ENCODE assay signal across 2 cellular contexts in the genomic region with DNA sequence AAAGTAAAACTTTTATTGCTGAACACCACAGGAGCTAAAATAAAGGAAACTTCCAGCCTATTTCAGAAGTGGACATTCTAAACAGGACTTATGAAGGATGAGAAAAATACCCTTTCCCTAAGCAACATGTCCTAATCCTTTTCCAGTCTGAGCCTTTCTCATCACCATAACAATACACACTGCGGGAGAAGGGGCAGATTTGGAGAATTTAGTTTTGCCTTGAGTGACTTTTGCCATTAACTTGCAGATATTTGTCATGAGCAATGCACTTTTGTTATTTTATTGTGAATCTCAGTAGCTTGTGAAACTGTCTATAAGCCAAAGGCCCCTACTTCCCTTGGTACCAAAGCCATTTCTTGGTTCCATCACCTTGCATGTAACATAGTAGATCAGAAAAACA.
TF ChIP-seq lines count a peak whose summit lies in the region.

No MANE protein-coding gene starts in this region.

TF ChIP-seq in GM23338, 12 proteins besides CTCF, POLR2A, EP300 and RAD21 (continued from another document):
- no peak for TF ChIP-seq ZNF462 (CRISPR knock-in tag; IDR thresholded peaks at IDR 0.05)
- TF ChIP-seq ETS1 (IDR thresholded peaks at IDR 0.05), result no peak
- TF ChIP-seq, protein P1, sequence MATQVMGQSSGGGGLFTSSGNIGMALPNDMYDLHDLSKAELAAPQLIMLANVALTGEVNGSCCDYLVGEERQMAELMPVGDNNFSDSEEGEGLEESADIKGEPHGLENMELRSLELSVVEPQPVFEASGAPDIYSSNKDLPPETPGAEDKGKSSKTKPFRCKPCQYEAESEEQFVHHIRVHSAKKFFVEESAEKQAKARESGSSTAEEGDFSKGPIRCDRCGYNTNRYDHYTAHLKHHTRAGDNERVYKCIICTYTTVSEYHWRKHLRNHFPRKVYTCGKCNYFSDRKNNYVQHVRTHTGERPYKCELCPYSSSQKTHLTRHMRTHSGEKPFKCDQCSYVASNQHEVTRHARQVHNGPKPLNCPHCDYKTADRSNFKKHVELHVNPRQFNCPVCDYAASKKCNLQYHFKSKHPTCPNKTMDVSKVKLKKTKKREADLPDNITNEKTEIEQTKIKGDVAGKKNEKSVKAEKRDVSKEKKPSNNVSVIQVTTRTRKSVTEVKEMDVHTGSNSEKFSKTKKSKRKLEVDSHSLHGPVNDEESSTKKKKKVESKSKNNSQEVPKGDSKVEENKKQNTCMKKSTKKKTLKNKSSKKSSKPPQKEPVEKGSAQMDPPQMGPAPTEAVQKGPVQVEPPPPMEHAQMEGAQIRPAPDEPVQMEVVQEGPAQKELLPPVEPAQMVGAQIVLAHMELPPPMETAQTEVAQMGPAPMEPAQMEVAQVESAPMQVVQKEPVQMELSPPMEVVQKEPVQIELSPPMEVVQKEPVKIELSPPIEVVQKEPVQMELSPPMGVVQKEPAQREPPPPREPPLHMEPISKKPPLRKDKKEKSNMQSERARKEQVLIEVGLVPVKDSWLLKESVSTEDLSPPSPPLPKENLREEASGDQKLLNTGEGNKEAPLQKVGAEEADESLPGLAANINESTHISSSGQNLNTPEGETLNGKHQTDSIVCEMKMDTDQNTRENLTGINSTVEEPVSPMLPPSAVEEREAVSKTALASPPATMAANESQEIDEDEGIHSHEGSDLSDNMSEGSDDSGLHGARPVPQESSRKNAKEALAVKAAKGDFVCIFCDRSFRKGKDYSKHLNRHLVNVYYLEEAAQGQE (IDR thresholded peaks at IDR 0.05; ENCODE audit: unreplicated experiment), result no peak
- no peak for TF ChIP-seq JUNB (IDR thresholded peaks at IDR 0.05; ENCODE audit: unreplicated experiment)
- no peak for TF ChIP-seq EZH2phosphoT487 (IDR thresholded peaks at IDR 0.05; ENCODE audit: unreplicated experiment)

TF ChIP-seq in WTC11, 78 proteins besides CTCF, POLR2A, EP300 and RAD21 (continued from another document):
- no peak for TF ChIP-seq IRF1 (CRISPR knock-in tag; IDR thresholded peaks at IDR 0.05)
- TF ChIP-seq, protein P2, sequence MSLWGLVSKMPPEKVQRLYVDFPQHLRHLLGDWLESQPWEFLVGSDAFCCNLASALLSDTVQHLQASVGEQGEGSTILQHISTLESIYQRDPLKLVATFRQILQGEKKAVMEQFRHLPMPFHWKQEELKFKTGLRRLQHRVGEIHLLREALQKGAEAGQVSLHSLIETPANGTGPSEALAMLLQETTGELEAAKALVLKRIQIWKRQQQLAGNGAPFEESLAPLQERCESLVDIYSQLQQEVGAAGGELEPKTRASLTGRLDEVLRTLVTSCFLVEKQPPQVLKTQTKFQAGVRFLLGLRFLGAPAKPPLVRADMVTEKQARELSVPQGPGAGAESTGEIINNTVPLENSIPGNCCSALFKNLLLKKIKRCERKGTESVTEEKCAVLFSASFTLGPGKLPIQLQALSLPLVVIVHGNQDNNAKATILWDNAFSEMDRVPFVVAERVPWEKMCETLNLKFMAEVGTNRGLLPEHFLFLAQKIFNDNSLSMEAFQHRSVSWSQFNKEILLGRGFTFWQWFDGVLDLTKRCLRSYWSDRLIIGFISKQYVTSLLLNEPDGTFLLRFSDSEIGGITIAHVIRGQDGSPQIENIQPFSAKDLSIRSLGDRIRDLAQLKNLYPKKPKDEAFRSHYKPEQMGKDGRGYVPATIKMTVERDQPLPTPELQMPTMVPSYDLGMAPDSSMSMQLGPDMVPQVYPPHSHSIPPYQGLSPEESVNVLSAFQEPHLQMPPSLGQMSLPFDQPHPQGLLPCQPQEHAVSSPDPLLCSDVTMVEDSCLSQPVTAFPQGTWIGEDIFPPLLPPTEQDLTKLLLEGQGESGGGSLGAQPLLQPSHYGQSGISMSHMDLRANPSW (CRISPR knock-in tag; conservative IDR thresholded peaks at IDR 0.05; ENCODE audit: low read depth), result no peak
- TF ChIP-seq MAX (CRISPR knock-in tag; IDR thresholded peaks at IDR 0.05), result no peak
- TF ChIP-seq TP53 (CRISPR knock-in tag; IDR thresholded peaks at IDR 0.05), result no peak
- TF ChIP-seq NFYB (CRISPR knock-in tag; conservative IDR thresholded peaks at IDR 0.05; ENCODE audit: low read depth), result no peak
- TF ChIP-seq TEAD1 (CRISPR knock-in tag; IDR thresholded peaks at IDR 0.05), result no peak
- TF ChIP-seq FOXK1 (CRISPR knock-in tag; IDR thresholded peaks at IDR 0.05), result no peak
- TF ChIP-seq ZNF232 (CRISPR knock-in tag; IDR thresholded peaks at IDR 0.05), result no peak
- TF ChIP-seq ZBTB21 (CRISPR knock-in tag; IDR thresholded peaks at IDR 0.05; ENCODE audit: borderline replicate concordance), result no peak
- TF ChIP-seq ZNF671 (CRISPR knock-in tag; IDR thresholded peaks at IDR 0.05), result no peak
- TF ChIP-seq, protein P3, sequence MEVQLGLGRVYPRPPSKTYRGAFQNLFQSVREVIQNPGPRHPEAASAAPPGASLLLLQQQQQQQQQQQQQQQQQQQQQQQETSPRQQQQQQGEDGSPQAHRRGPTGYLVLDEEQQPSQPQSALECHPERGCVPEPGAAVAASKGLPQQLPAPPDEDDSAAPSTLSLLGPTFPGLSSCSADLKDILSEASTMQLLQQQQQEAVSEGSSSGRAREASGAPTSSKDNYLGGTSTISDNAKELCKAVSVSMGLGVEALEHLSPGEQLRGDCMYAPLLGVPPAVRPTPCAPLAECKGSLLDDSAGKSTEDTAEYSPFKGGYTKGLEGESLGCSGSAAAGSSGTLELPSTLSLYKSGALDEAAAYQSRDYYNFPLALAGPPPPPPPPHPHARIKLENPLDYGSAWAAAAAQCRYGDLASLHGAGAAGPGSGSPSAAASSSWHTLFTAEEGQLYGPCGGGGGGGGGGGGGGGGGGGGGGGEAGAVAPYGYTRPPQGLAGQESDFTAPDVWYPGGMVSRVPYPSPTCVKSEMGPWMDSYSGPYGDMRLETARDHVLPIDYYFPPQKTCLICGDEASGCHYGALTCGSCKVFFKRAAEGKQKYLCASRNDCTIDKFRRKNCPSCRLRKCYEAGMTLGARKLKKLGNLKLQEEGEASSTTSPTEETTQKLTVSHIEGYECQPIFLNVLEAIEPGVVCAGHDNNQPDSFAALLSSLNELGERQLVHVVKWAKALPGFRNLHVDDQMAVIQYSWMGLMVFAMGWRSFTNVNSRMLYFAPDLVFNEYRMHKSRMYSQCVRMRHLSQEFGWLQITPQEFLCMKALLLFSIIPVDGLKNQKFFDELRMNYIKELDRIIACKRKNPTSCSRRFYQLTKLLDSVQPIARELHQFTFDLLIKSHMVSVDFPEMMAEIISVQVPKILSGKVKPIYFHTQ (CRISPR knock-in tag; IDR thresholded peaks at IDR 0.05), result no peak
